In the genomic region with DNA sequence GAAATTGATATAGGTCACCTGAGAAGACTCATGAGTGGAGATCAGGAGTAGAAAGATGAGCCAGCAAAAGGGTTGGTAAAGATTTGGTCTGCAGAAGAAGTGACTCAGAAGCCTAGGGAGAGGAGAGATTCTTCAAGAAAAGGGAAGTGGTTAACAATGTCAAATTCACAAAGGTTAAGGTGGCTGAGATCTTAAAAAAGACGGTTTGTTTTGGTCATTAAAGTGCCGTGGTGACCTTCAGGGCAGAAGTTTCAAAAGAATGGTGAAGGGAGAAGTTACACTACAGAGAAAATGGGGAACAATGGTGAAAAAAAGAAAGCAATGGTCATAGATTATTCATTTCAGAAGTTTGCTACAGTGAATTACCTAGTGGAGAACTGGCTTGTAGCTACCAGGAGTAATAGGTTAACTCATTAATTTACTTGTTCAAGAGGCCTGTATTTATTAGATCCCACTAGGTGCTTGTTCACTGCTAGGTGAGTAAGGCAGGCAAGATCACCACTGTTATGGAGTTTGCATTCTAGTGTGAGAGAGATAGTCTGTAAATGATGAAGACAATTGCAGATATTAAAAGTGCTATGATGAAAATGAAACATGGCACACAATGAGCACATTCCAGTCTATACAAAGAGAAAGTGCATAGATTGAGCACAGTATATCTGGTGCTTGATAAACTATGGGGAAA, we compare ENCODE assay signal across 10 cellular contexts. TPM values are rescaled to one million over a fixed set of nuclear protein-coding genes. Genes with fewer than 3 reads are reported as not detected.
DNase-seq lines count a peak whose midpoint lies in the region; ATAC-seq and TF ChIP-seq lines count a peak whose summit lies in the region.
"Had no signal": no experiment of that assay in that cellular context is flagged by ENCODE, and none has a peak within 500 bp of the region (broad histone marks: within the 10 kb centered on the region; RNA-seq: fewer than 3 reads in every experiment).

No MANE protein-coding gene starts in this region.

- H3K27me3 ChIP-seq in Peyer's patch, result no peaks in the 10 kb centered on the region

- peak overlapping the region in 1 of 4 donors; percentile 38 for H3K27ac ChIP-seq in Peyer's patch
- H3K27ac ChIP-seq: SK-N-MC had no signal

- DNase-seq in Kasumi-1 (lab: John Stamatoyannopoulos, UW) (peak; percentile 92 to 97), naive B cell (peak; percentile 66), NCI-H1105 treated with DMSO at 0.1 percent for 48 hours (lab: John Stamatoyannopoulos, UW) (no peak), pons (ENCODE audit: low spot score) (no peak), Peyer's patch (no peak), chondrocyte (ENCODE audit: low spot score) (no peak)
- DNase-seq: left ventricle myocardium superior had no signal

- H3K36me3 Mint-ChIP-seq in naive B cell (no peaks in the 10 kb centered on the region), chondrocyte (ENCODE audit: low read depth) (peaks cover 1% of the 10 kb centered on the region)

- no peaks in the 10 kb centered on the region for H3K9me3 Mint-ChIP-seq in naive B cell
- no peaks in the 10 kb centered on the region for H3K9me3 Mint-ChIP-seq in chondrocyte (ENCODE audit: low read depth)

- H3K4me1 Mint-ChIP-seq in naive B cell (peaks cover 40 to 56% (median 43%) of the 10 kb centered on the region in 3 donors), chondrocyte (ENCODE audit: low read depth) (peaks cover 15% of the 10 kb centered on the region)

- no peak overlapping the region for H3K4me3 ChIP-seq in Peyer's patch
- H3K4me3 ChIP-seq: SK-N-MC had no signal

- no peak for TF ChIP-seq POLR2A in Peyer's patch (IDR thresholded peaks at IDR 0.05)

- H3K27me3 Mint-ChIP-seq in naive B cell (no peaks in the 10 kb centered on the region), chondrocyte (ENCODE audit: low read depth) (no peaks in the 10 kb centered on the region)

- H3K4me1 ChIP-seq in Peyer's patch, result peaks cover 0 to 6% (median under 1%) of the 10 kb centered on the region in 4 donors

- H3K9me3 ChIP-seq in Peyer's patch, result no peaks in the 10 kb centered on the region

- no peaks in the 10 kb centered on the region for H3K36me3 ChIP-seq in Peyer's patch

- ATAC-seq in GM18868 (IDR thresholded peaks at IDR 0.05; ENCODE audit: unreplicated experiment) (peak; percentile 82), HG02623 (IDR thresholded peaks at IDR 0.05; ENCODE audit: unreplicated experiment) (peak; percentile 75), naive B cell (ENCODE audit: low read depth in 2 of 2) (peak; percentile 83 to 84)
- ATAC-seq: left ventricle myocardium superior had no signal

- H3K4me3 Mint-ChIP-seq in naive B cell, result no peak overlapping the region
- H3K4me3 Mint-ChIP-seq in chondrocyte (ENCODE audit: unreplicated experiment), result no peak overlapping the region

- no peak overlapping the region for H3K27ac Mint-ChIP-seq in naive B cell
- no peak overlapping the region for H3K27ac Mint-ChIP-seq in chondrocyte (ENCODE audit: unreplicated experiment)

- TF ChIP-seq CTCF in Peyer's patch (IDR thresholded peaks at IDR 0.05), result no peak
- no peak for TF ChIP-seq CTCF in chondrocyte (IDR thresholded peaks at IDR 0.05)

RNA-seq across cellular contexts. Expression of a gene that starts 43.0 kb away (rescaled TPM):
- under 1 TPM; 0.19 to 0.58 (median 0.42) TPM for polyA plus RNA-seq in naive B cell (ENCODE audit: low read depth in 6 of 6)
- total RNA-seq in Peyer's patch, result 1 to 10 TPM in 3 of 4 donors, under 1 TPM in 1; 0.83 to 2.6 (median 1.4) TPM
- 0.55 to 0.63 TPM (median 0.62 TPM) in 3 replicates for total RNA-seq in chondrocyte

RNA-seq across cellular contexts. Expression of a gene that starts 43.3 kb away (rescaled TPM):
- polyA plus RNA-seq in naive B cell (ENCODE audit: low read depth in 6 of 6), result 1 to 10 TPM in 5 of 6 donors, not detected in 1; 1.7 to 3.1 (median 2.8) TPM
- total RNA-seq in Peyer's patch (1 to 10 TPM in 3 of 4 donors, under 1 TPM in 1; 0.70 to 9.1 (median 2.0) TPM), chondrocyte (3.9 to 4.5 TPM (median 4.3 TPM) in 3 replicates)

RNA-seq across cellular contexts. Expression of a gene that starts 59.0 kb away (rescaled TPM):
- 100 to 1,000 TPM in 4 of 6 donors, 10 to 100 TPM in 2; 69.0 to 215 (median 129) TPM for polyA plus RNA-seq in naive B cell (ENCODE audit: low read depth in 6 of 6)
- total RNA-seq in Peyer's patch (10 to 100 TPM in 1 of 4 donors, 1 to 10 TPM in 3; 1.8 to 46.2 (median 3.4) TPM), chondrocyte (0.15 TPM in 1 of 3 replicates, not detected in the others)

Comparison
In these comparisons a context has a peak if more than half of its experiments do, and no peak if none do; other contexts are left out.
1. DNase-seq: peak in Kasumi-1 (2 of 2) and naive B cell (single experiment); none in NCI-H1105 treated with DMSO at 0.1 percent for 48 hours (single experiment), pons (single experiment), Peyer's patch (0 of 3) and chondrocyte (single experiment).
2. Peak in every context shown above with its lines, with median percentiles within 50 percentile points of each other: ATAC-seq.